ENCODE assay signal across 8 cellular contexts in genomic region chr22:30356392-30357230, GRCh38. TPM values are rescaled to one million over a fixed set of nuclear protein-coding genes. Genes with fewer than 3 reads are reported as not detected.
DNase-seq lines count a peak whose midpoint lies in the region; ATAC-seq and TF ChIP-seq lines count a peak whose summit lies in the region.

TSS of gene CCDC157 (plus strand) at chr22:30357007. CDS start at chr22:30366001, 8,994 bp downstream.
TSS of gene SF3A1 (minus strand) at chr22:30356894. CDS start at chr22:30356792, 102 bp downstream.

- DNase-seq in Daoy (ENCODE audit: low read depth), result peak; percentile 94
- peak; percentile 83 for DNase-seq in RPMI7951 (ENCODE audit: low read depth)
- DNase-seq in fibroblast of mammary gland (ENCODE audit: low read depth), result peak; percentile 88
- DNase-seq in naive thymus-derived CD8-positive, alpha-beta T cell, result peak; percentile 79 to 91 (median 86)

- peaks cover 36% of the 10 kb centered on the region for H3K4me1 Mint-ChIP-seq in activated T-helper 17 cell treated with anti-CD3 and anti-CD28 coated beads, Interleukin-2, amount 50 U/mL, for 72 hours
- peaks cover 25 to 63% (median 58%) of the 10 kb centered on the region in 4 donors for H3K4me1 Mint-ChIP-seq in naive thymus-derived CD8-positive, alpha-beta T cell
- H3K4me1 Mint-ChIP-seq in stimulated activated memory B cell treated with anti-CD40 and anti-IgM and Interleukin-4, amounts not matched to agents 10 μg/mL and 1 μg/mL and 100 μg/mL, for 72 hours, result peaks cover 52% of the 10 kb centered on the region

- ATAC-seq in GM21825 (IDR thresholded peaks at IDR 0.05; ENCODE audit: unreplicated experiment), result peak; percentile 87
- peak; percentile 96 for ATAC-seq in activated T-helper 17 cell treated with anti-CD3 and anti-CD28 coated beads, Interleukin-2, amount 50 U/mL, for 72 hours (replicated peaks)
- peak; percentile 85 to 86 for ATAC-seq in naive thymus-derived CD8-positive, alpha-beta T cell
- ATAC-seq in stimulated activated memory B cell treated with anti-CD40 and anti-IgM and Interleukin-4, amounts not matched to agents 10 μg/mL and 1 μg/mL and 100 μg/mL, for 72 hours, result peak; percentile 97

- no peak for TF ChIP-seq CTCF in fibroblast of mammary gland (conservative IDR thresholded peaks at IDR 0.05; ENCODE audit: control insufficient read depth, insufficient read depth, low read depth, low read length)

- peak within 1 kb of the TSS; percentile 94 for H3K4me3 ChIP-seq in fibroblast of mammary gland (ENCODE audit: control insufficient read depth, low read depth, low read length)

- H3K27me3 Mint-ChIP-seq in activated T-helper 17 cell treated with anti-CD3 and anti-CD28 coated beads, Interleukin-2, amount 50 U/mL, for 72 hours, result no peaks in the 10 kb centered on the region
- H3K27me3 Mint-ChIP-seq in naive thymus-derived CD8-positive, alpha-beta T cell, result no peaks in the 10 kb centered on the region
- no peaks in the 10 kb centered on the region for H3K27me3 Mint-ChIP-seq in stimulated activated memory B cell treated with anti-CD40 and anti-IgM and Interleukin-4, amounts not matched to agents 10 μg/mL and 1 μg/mL and 100 μg/mL, for 72 hours

- no peaks in the 10 kb centered on the region for H3K9me3 ChIP-seq in KOPT-K1 (ENCODE audit: insufficient read depth, low read length, poor library complexity, severe bottlenecking)

- H3K27ac ChIP-seq in KOPT-K1 (ENCODE audit: low read depth, low read length, poor library complexity, severe bottlenecking), result peak within 1 kb of the TSS; percentile 90

- peaks cover 37% of the 10 kb centered on the region for H3K36me3 ChIP-seq in KOPT-K1 (ENCODE audit: insufficient read depth, low read length)

- H3K36me3 Mint-ChIP-seq in activated T-helper 17 cell treated with anti-CD3 and anti-CD28 coated beads, Interleukin-2, amount 50 U/mL, for 72 hours (ENCODE audit: low read depth), result peaks cover 48% of the 10 kb centered on the region
- peaks cover 0 to 28% (median 8%) of the 10 kb centered on the region in 3 donors for H3K36me3 Mint-ChIP-seq in naive thymus-derived CD8-positive, alpha-beta T cell
- peaks cover 23% of the 10 kb centered on the region for H3K36me3 Mint-ChIP-seq in stimulated activated memory B cell treated with anti-CD40 and anti-IgM and Interleukin-4, amounts not matched to agents 10 μg/mL and 1 μg/mL and 100 μg/mL, for 72 hours

- POLR2A ChIA-PET in naive thymus-derived CD8-positive, alpha-beta T cell (lab: Charles Lee), result interaction anchor here (0.5 to 4.9 kb wide), 30 partner anchors 11 to 612 kb away, joined by 3 to 100 read pairs (median 4); partner anchors contain the start of genes CASTOR1, MORC2, OSM and RNF215

- H3K9me3 Mint-ChIP-seq in activated T-helper 17 cell treated with anti-CD3 and anti-CD28 coated beads, Interleukin-2, amount 50 U/mL, for 72 hours, result no peaks in the 10 kb centered on the region
- no peaks in the 10 kb centered on the region for H3K9me3 Mint-ChIP-seq in naive thymus-derived CD8-positive, alpha-beta T cell
- no peaks in the 10 kb centered on the region for H3K9me3 Mint-ChIP-seq in stimulated activated memory B cell treated with anti-CD40 and anti-IgM and Interleukin-4, amounts not matched to agents 10 μg/mL and 1 μg/mL and 100 μg/mL, for 72 hours

- peak within 1 kb of the TSS; percentile 98 for H3K27ac Mint-ChIP-seq in activated T-helper 17 cell treated with anti-CD3 and anti-CD28 coated beads, Interleukin-2, amount 50 U/mL, for 72 hours
- peak within 1 kb of the TSS; percentile 93 to 99 (median 96) for H3K27ac Mint-ChIP-seq in naive thymus-derived CD8-positive, alpha-beta T cell
- peak within 1 kb of the TSS; percentile 90 for H3K27ac Mint-ChIP-seq in stimulated activated memory B cell treated with anti-CD40 and anti-IgM and Interleukin-4, amounts not matched to agents 10 μg/mL and 1 μg/mL and 100 μg/mL, for 72 hours

- peak within 1 kb of the TSS; percentile 98 for H3K4me3 Mint-ChIP-seq in activated T-helper 17 cell treated with anti-CD3 and anti-CD28 coated beads, Interleukin-2, amount 50 U/mL, for 72 hours
- peak within 1 kb of the TSS; percentile 91 to 98 (median 96) for H3K4me3 Mint-ChIP-seq in naive thymus-derived CD8-positive, alpha-beta T cell
- H3K4me3 Mint-ChIP-seq in stimulated activated memory B cell treated with anti-CD40 and anti-IgM and Interleukin-4, amounts not matched to agents 10 μg/mL and 1 μg/mL and 100 μg/mL, for 72 hours, result peak within 1 kb of the TSS; percentile 95

RNA-seq across cellular contexts. Expression of gene CCDC157, which starts in this region (rescaled TPM):
- total RNA-seq in Daoy (2014; rRNA removed; shearing (Covaris generic)), result 1.5 and 2.7 TPM in 2 replicates
- total RNA-seq in RPMI7951 (2014; rRNA removed; shearing (Covaris generic)), result 1.8 and 2.9 TPM in 2 replicates
- total RNA-seq in activated T-helper 17 cell treated with anti-CD3 and anti-CD28 coated beads, Interleukin-2, amount 50 U/mL, for 72 hours, result 1 to 10 TPM in 1 of 2 donors, under 1 TPM in 1; 0.50 to 2.5 TPM
- 1 to 10 TPM; 2.8 to 4.1 TPM for total RNA-seq in naive thymus-derived CD8-positive, alpha-beta T cell
- 1 to 10 TPM in 2 of 3 donors, under 1 TPM in 1; 0.66 to 2.5 (median 1.1) TPM for polyA plus RNA-seq in naive thymus-derived CD8-positive, alpha-beta T cell

RNA-seq across cellular contexts. Expression of gene SF3A1, which starts in this region (rescaled TPM):
- total RNA-seq in Daoy (2014; rRNA removed; shearing (Covaris generic)), result 29.4 and 66.6 TPM in 2 replicates
- total RNA-seq in RPMI7951 (2014; rRNA removed; shearing (Covaris generic)), result 16.3 and 33.9 TPM in 2 replicates
- 100 to 1,000 TPM; 275 to 294 TPM for total RNA-seq in activated T-helper 17 cell treated with anti-CD3 and anti-CD28 coated beads, Interleukin-2, amount 50 U/mL, for 72 hours
- total RNA-seq in naive thymus-derived CD8-positive, alpha-beta T cell, result 100 to 1,000 TPM; 313 to 314 TPM
- 100 to 1,000 TPM in 1 of 3 donors, 10 to 100 TPM in 2; 66.5 to 119 (median 99.8) TPM for polyA plus RNA-seq in naive thymus-derived CD8-positive, alpha-beta T cell

Comparison
In these comparisons a context has a peak if more than half of its experiments do, and no peak if none do; other contexts are left out.
1. Peak in every context shown above with its lines: DNase-seq, ATAC-seq, H3K4me3 ChIP-seq and H3K27ac ChIP-seq.